ENCODE assay signal across 20 cellular contexts in the genomic region with DNA sequence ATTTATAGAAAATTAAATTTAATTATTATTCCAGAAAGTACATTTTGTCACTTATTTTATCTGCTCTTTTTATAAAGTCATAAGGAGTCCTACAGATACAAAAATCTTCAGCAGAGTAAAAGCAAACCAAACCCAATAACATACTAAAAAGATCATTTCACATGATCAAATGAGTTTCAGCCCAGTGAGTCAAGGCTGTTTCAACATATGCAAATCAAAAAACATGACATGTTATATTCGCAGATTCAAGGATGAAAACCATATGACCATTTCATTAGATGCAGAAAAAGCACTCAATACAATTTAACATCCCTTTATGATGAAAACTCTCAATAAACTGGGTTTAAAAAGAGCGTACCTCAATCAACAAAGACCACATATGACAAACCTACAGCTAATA.
DNase-seq lines count a peak whose midpoint lies in the region; ATAC-seq, FAIRE-seq and TF ChIP-seq lines count a peak whose summit lies in the region.
"Had no signal": no experiment of that assay in that cellular context is flagged by ENCODE, and none has a peak within 500 bp of the region (broad histone marks: within the 10 kb centered on the region; RNA-seq: fewer than 3 reads in every experiment).

No MANE protein-coding gene starts in this region.

- H4K20me1 ChIP-seq in MM.1S (ENCODE audit: insufficient read depth, low read length): no peaks in the 10 kb centered on the region
- no peaks in the 10 kb centered on the region for H4K20me1 ChIP-seq in fibroblast of lung (ENCODE audit: control insufficient read depth, extremely low read depth, insufficient read depth, low read length)
- H4K20me1 ChIP-seq: BLaER1 had no signal

- no peak for ATAC-seq in GM21576 (IDR thresholded peaks at IDR 0.05; ENCODE audit: unreplicated experiment)
- no peak for ATAC-seq in HG02678 (IDR thresholded peaks at IDR 0.05; ENCODE audit: unreplicated experiment)
- ATAC-seq: Panc1 had no signal

- H2AFZ ChIP-seq in MM.1S (ENCODE audit: low read length): no peak overlapping the region
- H2AFZ ChIP-seq in fibroblast of lung (ENCODE audit: low read length): peak overlapping the region; percentile 19

- DNase-seq in AG10803 (ENCODE audit: low read depth): peak; percentile 5
- no peak for DNase-seq in MM.1S
- peak in 1 of 2 donors; percentile 35 for DNase-seq in fibroblast of lung (ENCODE audit: low read depth in 2 of 2)
- no peak for DNase-seq in kidney
- no peak for DNase-seq in dorsolateral prefrontal cortex
- no peak for DNase-seq in NCI-H446 (lab: John Stamatoyannopoulos, UW)
- DNase-seq: 8988T; CD4-positive, CD25-positive, alpha-beta regulatory T cell; NCI-H1105 treated with DMSO at 0.1 percent for 48 hours; NCI-H1694; NCI-H2029 treated with DMSO at 0.1 percent for 48 hours; NCI-H526 treated with DMSO at 0.1 percent for 48 hours; SHP77 had no signal

- intact Hi-C loops in kidney (cut with DNase I): no loop called here
- intact Hi-C loops in dorsolateral prefrontal cortex (cut with DNase I): no loop called here

- no peaks in the 10 kb centered on the region for H3K9me3 ChIP-seq in MM.1S (replicated peaks; ENCODE audit: insufficient read depth, low read length)
- H3K9me3 ChIP-seq in fibroblast of lung (ENCODE audit: control insufficient read depth, insufficient read depth, low read depth, low read length): no peaks in the 10 kb centered on the region
- no peaks in the 10 kb centered on the region for H3K9me3 ChIP-seq in kidney (ENCODE audit: control insufficient read depth in 1 of 2, low read length in 2 of 2)
- H3K9me3 ChIP-seq: BLaER1 had no signal

- H3K4me1 ChIP-seq in MM.1S (ENCODE audit: low read length) (no peaks in the 10 kb centered on the region), fibroblast of lung (ENCODE audit: control insufficient read depth, extremely low read depth, insufficient read depth, low read length) (no peaks in the 10 kb centered on the region), kidney (ENCODE audit: control insufficient read depth in 1 of 2, insufficient read depth in 1 of 2, low read depth in 1 of 2, low read length in 2 of 2) (no peaks in the 10 kb centered on the region)
- H3K4me1 ChIP-seq: BLaER1 had no signal

- H3K27me3 ChIP-seq in MM.1S (replicated peaks; ENCODE audit: insufficient read depth, low read length): no peaks in the 10 kb centered on the region
- H3K27me3 ChIP-seq in fibroblast of lung (ENCODE audit: control insufficient read depth, insufficient read depth, low read length): no peaks in the 10 kb centered on the region
- H3K27me3 ChIP-seq in dorsolateral prefrontal cortex: peaks cover 0 to 3% (median 0%) of the 10 kb centered on the region in 45 donors
- H3K27me3 ChIP-seq: BLaER1 had no signal

- H3K9ac ChIP-seq in MM.1S (ENCODE audit: low read length): no peak overlapping the region
- H3K9ac ChIP-seq in fibroblast of lung (ENCODE audit: insufficient read depth, low read length): no peak overlapping the region
- no peak overlapping the region for H3K9ac ChIP-seq in kidney (ENCODE audit: low read length in 2 of 2)
- H3K9ac ChIP-seq: BLaER1 had no signal

- H3K4me3 ChIP-seq in AG10803 (ENCODE audit: low read length) (no peak overlapping the region), MM.1S (ENCODE audit: low read length) (no peak overlapping the region), fibroblast of lung (replicated peaks in 1 of 4; ENCODE audit: control extremely low read depth in 1 of 4, insufficient read depth in 1 of 4, low read depth in 3 of 4, low read length in 4 of 4) (no peak overlapping the region), kidney (ENCODE audit: low read length in 2 of 2) (no peak overlapping the region), dorsolateral prefrontal cortex (no peak overlapping the region)
- H3K4me3 ChIP-seq: BLaER1 had no signal

- no peaks in the 10 kb centered on the region for H3K9me2 ChIP-seq in MM.1S (replicated peaks; ENCODE audit: insufficient read depth, low read length)

- TF ChIP-seq CTCF in AG10803 (conservative IDR thresholded peaks at IDR 0.05; ENCODE audit: low read length) (no peak), MM.1S (IDR thresholded peaks at IDR 0.05; ENCODE audit: low read length) (no peak), fibroblast of lung (conservative IDR thresholded peaks at IDR 0.05 in 1 of 2, IDR thresholded peaks at IDR 0.05 in 1 of 2; ENCODE audit: low read depth in 1 of 2, low read length in 2 of 2) (no peak), kidney (IDR thresholded peaks at IDR 0.05; ENCODE audit: borderline replicate concordance, extremely low read depth, insufficient read depth) (no peak), dorsolateral prefrontal cortex (IDR thresholded peaks at IDR 0.05 in 54 of 56, conservative IDR thresholded peaks at IDR 0.05 in 2 of 56; ENCODE audit: low read depth in 1 of 56, partially characterized antibody in 56 of 56) (no peak)

- H3K36me3 ChIP-seq in MM.1S (replicated peaks; ENCODE audit: insufficient read depth, low read length): no peaks in the 10 kb centered on the region
- no peaks in the 10 kb centered on the region for H3K36me3 ChIP-seq in fibroblast of lung (ENCODE audit: control insufficient read depth, insufficient read depth, low read length)
- H3K36me3 ChIP-seq in kidney (ENCODE audit: control insufficient read depth in 1 of 2, insufficient read depth in 2 of 2, low read length in 2 of 2): no peaks in the 10 kb centered on the region
- H3K36me3 ChIP-seq: BLaER1 had no signal

- H3F3A ChIP-seq in MM.1S (ENCODE audit: insufficient read depth, low read length): no peaks in the 10 kb centered on the region

- peak overlapping the region; percentile 11; the same call in 1 of the 2 replicates for H3K4me2 ChIP-seq in MM.1S (ENCODE audit: low read depth, low read length)
- H3K4me2 ChIP-seq in fibroblast of lung (ENCODE audit: extremely low read depth, insufficient read depth, low read length): no peak overlapping the region
- H3K4me2 ChIP-seq: BLaER1 had no signal

- H3K79me2 ChIP-seq in MM.1S (ENCODE audit: low read length): no peaks in the 10 kb centered on the region
- no peaks in the 10 kb centered on the region for H3K79me2 ChIP-seq in fibroblast of lung (ENCODE audit: control insufficient read depth, insufficient read depth, low read length)

- no peak overlapping the region for H3K27ac ChIP-seq in MM.1S (ENCODE audit: low read length)
- no peak overlapping the region for H3K27ac ChIP-seq in fibroblast of lung (ENCODE audit: insufficient read depth, low read length)
- no peak overlapping the region for H3K27ac ChIP-seq in kidney (ENCODE audit: low read depth in 2 of 2, low read length in 2 of 2)
- no peak overlapping the region for H3K27ac ChIP-seq in dorsolateral prefrontal cortex
- H3K27ac ChIP-seq: BLaER1, RWPE1 had no signal

- FAIRE-seq in kidney (lab: Jason Lieb, UNC): peak; percentile 21
- FAIRE-seq: GM18507, H54 had no signal
